Comparison of ENCODE assay signal across 28 cellular contexts in the genomic region with DNA sequence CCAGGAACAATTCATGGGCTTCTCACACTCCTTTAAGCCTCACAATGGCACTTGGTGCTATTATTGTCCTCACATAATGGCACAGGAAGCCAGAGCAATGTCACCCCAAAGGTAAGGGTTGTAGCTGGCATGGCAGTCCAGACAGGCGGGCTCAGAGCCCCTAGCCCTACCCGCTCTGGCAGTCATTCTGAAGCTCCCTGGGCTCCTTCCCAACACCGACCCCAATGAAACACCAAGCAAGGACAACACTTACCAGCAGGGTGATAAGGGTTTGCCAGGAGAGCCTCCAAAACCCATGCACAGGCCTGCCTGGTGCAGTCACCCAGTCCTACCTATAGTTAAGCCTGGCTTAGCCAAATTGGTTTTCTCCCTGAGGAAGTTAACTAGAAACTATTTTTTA. TPM values are rescaled to one million over a fixed set of nuclear protein-coding genes. Genes with fewer than 3 reads are reported as not detected.
DNase-seq lines count a peak whose midpoint lies in the region; ATAC-seq and TF ChIP-seq lines count a peak whose summit lies in the region.
"Had no signal": no experiment of that assay in that cellular context is flagged by ENCODE, and none has a peak within 500 bp of the region (broad histone marks: within the 10 kb centered on the region; RNA-seq: fewer than 3 reads in every experiment).

No MANE protein-coding gene starts in this region.

- no peak overlapping the region for H3K4me3 ChIP-seq in right cardiac atrium (ENCODE audit: low read length)
- H3K4me3 ChIP-seq: HAP-1, right lobe of liver had no signal

- peak in 1 of 2 donors; percentile 15 for ATAC-seq in right cardiac atrium
- ATAC-seq in GM18868 (IDR thresholded peaks at IDR 0.05; ENCODE audit: unreplicated experiment) = no peak
- ATAC-seq: effector memory CD8-positive, alpha-beta T cell; stimulated activated effector memory CD8-positive, alpha-beta T cell treated with anti-CD3 and anti-CD28 coated beads, Interleukin-12 subunit alpha, Interleukin-12 subunit beta, amount 100 ng/mL, for 72 hours had no signal

- H3K36me3 Mint-ChIP-seq in type B pancreatic cell = peaks cover 29% of the 10 kb centered on the region

- H3K27ac ChIP-seq in epithelial cell of prostate = peak overlapping the region; percentile 51
- H3K27ac ChIP-seq in right cardiac atrium (ENCODE audit: low read length) = peak overlapping the region; percentile 83
- H3K27ac ChIP-seq: right lobe of liver had no signal

- intact Hi-C loops in right cardiac atrium (cut with DNase I) = no loop called here

- peaks cover 21% of the 10 kb centered on the region for H3K4me1 ChIP-seq in right cardiac atrium (ENCODE audit: control insufficient read depth, insufficient read depth, low read length)
- H3K4me1 ChIP-seq: HAP-1, right lobe of liver had no signal

- no peaks in the 10 kb centered on the region for H3K9me3 ChIP-seq in right cardiac atrium (ENCODE audit: control insufficient read depth, low read length)
- H3K9me3 ChIP-seq: HAP-1, right lobe of liver had no signal

- H3K27me3 ChIP-seq in right cardiac atrium (ENCODE audit: control insufficient read depth, insufficient read depth) = no peaks in the 10 kb centered on the region
- H3K27me3 ChIP-seq: right lobe of liver had no signal

- 71% methylated on average over 3 of the region's 3 CpGs for WGBS in right cardiac atrium

- no peaks in the 10 kb centered on the region for H3K9me3 Mint-ChIP-seq in type B pancreatic cell
- H3K9me3 Mint-ChIP-seq: effector memory CD8-positive, alpha-beta T cell; stimulated activated effector memory CD8-positive, alpha-beta T cell treated with anti-CD3 and anti-CD28 coated beads, Interleukin-12 subunit alpha, Interleukin-12 subunit beta, amount 100 ng/mL, for 72 hours had no signal

- no peaks in the 10 kb centered on the region for H3K27me3 Mint-ChIP-seq in type B pancreatic cell
- H3K27me3 Mint-ChIP-seq: activated naive CD8-positive, alpha-beta T cell; CD4-positive, CD25-positive, alpha-beta regulatory T cell; effector memory CD8-positive, alpha-beta T cell had no signal

- no peak overlapping the region for H3K4me3 Mint-ChIP-seq in type B pancreatic cell
- H3K4me3 Mint-ChIP-seq: activated naive CD8-positive, alpha-beta T cell; CD4-positive, CD25-positive, alpha-beta regulatory T cell; effector memory CD8-positive, alpha-beta T cell; stimulated activated effector memory CD8-positive, alpha-beta T cell treated with anti-CD3 and anti-CD28 coated beads, Interleukin-12 subunit alpha, Interleukin-12 subunit beta, amount 100 ng/mL, for 72 hours had no signal

- peak overlapping the region; percentile 96 for H3K27ac Mint-ChIP-seq in type B pancreatic cell

- no peak for TF ChIP-seq CTCF in type B pancreatic cell (conservative IDR thresholded peaks at IDR 0.05)

- H3K4me1 Mint-ChIP-seq in type B pancreatic cell (ENCODE audit: unreplicated experiment) = peaks cover 21% of the 10 kb centered on the region

- DNase-seq in DMS53 (lab: John Stamatoyannopoulos, UW) = peak; percentile 4
- no peak for DNase-seq in DMS53 treated with DMSO at 0.1 percent for 48 hours (lab: John Stamatoyannopoulos, UW; ENCODE audit: unreplicated experiment)
- DNase-seq in epithelial cell of prostate (ENCODE audit: low read depth, low spot score) = no peak
- no peak for DNase-seq in right cardiac atrium
- no peak for DNase-seq in type B pancreatic cell (ENCODE audit: extremely low spot score, unreplicated experiment)
- DNase-seq in NCI-H2029 treated with DMSO at 0.1 percent for 48 hours (lab: John Stamatoyannopoulos, UW) = no peak
- no peak for DNase-seq in NCI-H2107 (lab: John Stamatoyannopoulos, UW)
- DNase-seq: 8988T; activated CD4-positive, alpha-beta T cell treated with anti-CD3 and anti-CD28 coated beads, Interleukin-2, amount 50 U/mL, for 1 hour; activated CD4-positive, CD25-positive, alpha-beta regulatory T cell; activated effector memory CD4-positive, alpha-beta T cell treated with Interleukin-2 at 50 U/mL for 16 hours; activated T-cell treated with anti-CD3 and anti-CD28 coated beads, Interleukin-2, amount 50 U/mL, for 1 hour; anterior cingulate cortex; CD4-positive, CD25-positive, alpha-beta regulatory T cell; cortex of kidney; effector memory CD8-positive, alpha-beta T cell; erythroblast; glutamatergic neuron; islet precursor cell; NCI-H1417 treated with DMSO at 0.1 percent for 48 hours; NCI-H2081; NCI-H226; right lobe of liver; stimulated activated CD4-positive, alpha-beta T cell treated with anti-CD3 and anti-CD28 coated beads, Interleukin-15, amount 100 ng/mL, for 24 hours had no signal

RNA-seq across cellular contexts. Expression of gene MAX, which starts 30.8 kb away (rescaled TPM):
- 100 to 1,000 TPM in 3 of 4 donors, 10 to 100 TPM in 1; 93.6 to 117 (median 115) TPM for total RNA-seq in right cardiac atrium
- 56.3 TPM for polyA plus RNA-seq in right cardiac atrium
- 97.0 and 147 TPM in 2 replicates for total RNA-seq in type B pancreatic cell (ENCODE audit: low replicate concordance)
